In the genomic region with DNA sequence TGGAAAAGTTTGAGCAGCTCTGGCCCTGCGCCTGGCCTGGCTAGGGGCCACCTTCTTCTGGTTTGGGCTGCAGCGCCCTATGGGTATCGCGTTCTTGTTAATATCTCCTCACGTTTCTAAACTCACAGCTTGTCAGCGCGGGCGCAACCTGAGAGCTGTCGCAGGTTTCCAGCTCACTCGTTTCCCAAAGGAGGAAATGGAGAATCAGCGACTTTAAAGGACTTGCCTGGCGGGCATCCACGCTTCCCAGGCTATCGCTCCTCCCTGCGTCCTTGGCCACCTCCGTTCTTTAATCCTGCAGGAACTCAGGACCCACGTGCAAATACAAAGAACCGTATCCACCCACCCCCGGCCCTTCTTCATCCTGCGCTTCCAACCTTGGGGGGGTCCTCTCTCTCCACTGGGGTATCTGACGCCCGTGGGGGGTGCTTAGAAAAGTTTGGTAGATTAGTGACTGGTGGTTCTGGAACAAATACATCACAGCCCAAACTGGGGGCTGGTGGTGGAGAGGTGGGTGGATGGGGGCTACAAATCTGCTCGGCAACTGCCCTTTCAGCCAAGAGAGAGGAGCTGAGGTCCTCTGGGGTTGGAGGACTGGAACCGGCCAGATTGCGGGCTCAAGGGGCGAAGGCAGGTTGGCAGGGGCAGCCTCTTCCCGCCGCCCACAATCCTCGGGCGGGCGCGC, we compare ENCODE assay signal across 8 cellular contexts. TPM values are rescaled to one million over a fixed set of nuclear protein-coding genes. Genes with fewer than 3 reads are reported as not detected.
DNase-seq lines count a peak whose midpoint lies in the region; ATAC-seq and TF ChIP-seq lines count a peak whose summit lies in the region.

No MANE protein-coding gene starts in this region.

- no peaks in the 10 kb centered on the region for H3K9me3 ChIP-seq in A673 (ENCODE audit: low read depth, low read length, poor library complexity, severe bottlenecking)
- H3K9me3 ChIP-seq in NT2/D1 (ENCODE audit: insufficient read depth, low read length): no peaks in the 10 kb centered on the region

- H3K4me3 ChIP-seq in A673 (ENCODE audit: low read depth, low read length, poor library complexity, severe bottlenecking) (peak overlapping the region; percentile 94), GM23338 (peak overlapping the region; percentile 95), NT2/D1 (ENCODE audit: insufficient read length, low read depth) (peak overlapping the region; percentile 97), astrocyte of the spinal cord (ENCODE audit: low read depth, low read length) (peak overlapping the region; percentile 87), iPS-11a (ENCODE audit: low read depth, low read length) (peak overlapping the region; percentile 100)

- H3K27ac ChIP-seq in A673 (ENCODE audit: low read depth, low read length, poor library complexity, severe bottlenecking): peak overlapping the region; percentile 97
- H3K27ac ChIP-seq in GM23338 (ENCODE audit: low read depth): peak overlapping the region; percentile 100

- H3K27me3 ChIP-seq in A673 (replicated peaks; ENCODE audit: insufficient read depth, low read depth, low read length, poor library complexity): no peaks in the 10 kb centered on the region
- no peaks in the 10 kb centered on the region for H3K27me3 ChIP-seq in GM23338 (ENCODE audit: insufficient read depth)
- no peaks in the 10 kb centered on the region for H3K27me3 ChIP-seq in NT2/D1 (ENCODE audit: insufficient read depth, insufficient read length)

- H3K4me3 Mint-ChIP-seq in GM23338: peak overlapping the region; percentile 99

- peaks cover 44% of the 10 kb centered on the region for H3K79me2 ChIP-seq in GM23338 (replicated peaks; ENCODE audit: insufficient read depth)

- intact Hi-C loops in A673 (cut with micrococcal nuclease; ENCODE audit: unreplicated experiment) (no loop called here), sciatic nerve (cut with DNase I) (no loop called here)

- no peaks in the 10 kb centered on the region; the same call in 1 of the 2 replicates for H3F3A ChIP-seq in GM23338 (replicated peaks; ENCODE audit: low read depth)

- H3K36me3 Mint-ChIP-seq in GM23338 (ENCODE audit: low read depth): peaks cover 44% of the 10 kb centered on the region

- H2AFZ ChIP-seq in GM23338: peak overlapping the region; percentile 35; the same call in 1 of the 2 replicates

- ATAC-seq in GM23338 (peak; percentile 13), sciatic nerve (peak; percentile 9), HG03378 (IDR thresholded peaks at IDR 0.05; ENCODE audit: unreplicated experiment) (no peak), GM18520 (IDR thresholded peaks at IDR 0.05; ENCODE audit: unreplicated experiment) (no peak)

- peak overlapping the region; percentile 100 for H3K27ac Mint-ChIP-seq in GM23338

- H3K27me3 Mint-ChIP-seq in GM23338 (ENCODE audit: insufficient read depth, low read depth, poor library complexity): peaks cover 22% of the 10 kb centered on the region

- H3K4me1 Mint-ChIP-seq in GM23338: peaks cover 34% of the 10 kb centered on the region

- H3K9me3 Mint-ChIP-seq in GM23338: peaks cover 8% of the 10 kb centered on the region; the same call in 2 of the 3 replicates

- H4K20me1 ChIP-seq in GM23338 (replicated peaks; ENCODE audit: insufficient read depth): peaks cover 35% of the 10 kb centered on the region

- H3K4me1 ChIP-seq in A673 (ENCODE audit: insufficient read depth, low read length, poor library complexity, severe bottlenecking) (peaks cover 15% of the 10 kb centered on the region), GM23338 (ENCODE audit: insufficient read depth) (peaks cover 31% of the 10 kb centered on the region), NT2/D1 (ENCODE audit: insufficient read depth, insufficient read length) (no peaks in the 10 kb centered on the region)

- peak overlapping the region; percentile 93 for H3K9ac ChIP-seq in NT2/D1 (ENCODE audit: insufficient read length, low read depth)

- TF ChIP-seq CTCF in A673 (conservative IDR thresholded peaks at IDR 0.05; ENCODE audit: low read depth, low read length) (no peak), GM23338 (conservative IDR thresholded peaks at IDR 0.05; ENCODE audit: low read depth in 2 of 2) (no peak), astrocyte of the spinal cord (IDR thresholded peaks at IDR 0.05; ENCODE audit: low read depth, low read length) (no peak)

- POLR2A ChIA-PET in A673 (lab: Charles Lee; ENCODE audit: low non-redundant PET): interaction anchor here (0.6 to 1.3 kb wide), 10 partner anchors 11 to 1592 kb away, joined by 3 to 11 read pairs (median 4); no protein-coding TSS in a partner anchor

- DNase-seq in A673 (ENCODE audit: low spot score): peak; percentile 65
- DNase-seq in GM23338 (ENCODE audit: low spot score): peak; percentile 82
- peak; percentile 38 for DNase-seq in NT2/D1 (ENCODE audit: low read depth, low spot score)
- peak; percentile 68 for DNase-seq in astrocyte of the spinal cord (ENCODE audit: low read depth, low spot score)
- peak; percentile 63 for DNase-seq in sciatic nerve (ENCODE audit: low spot score)

- peaks cover 21% of the 10 kb centered on the region for H3K36me3 ChIP-seq in A673 (ENCODE audit: insufficient read depth, low read length, poor library complexity, severe bottlenecking)
- peaks cover 18% of the 10 kb centered on the region for H3K36me3 ChIP-seq in GM23338 (ENCODE audit: insufficient read depth)
- peaks cover 15% of the 10 kb centered on the region for H3K36me3 ChIP-seq in NT2/D1 (ENCODE audit: insufficient read depth, insufficient read length, low read length)

- CTCF ChIA-PET in A673 (lab: Charles Lee): interaction anchor here (0.7 kb wide), 1 partner anchor 272 kb away, joined by 7 read pairs; no protein-coding TSS in a partner anchor

- in situ Hi-C loops in astrocyte of the spinal cord (cut with HindIII; ENCODE audit: low sequenced_read_pairs): no loop called here

- BruUV-seq in A673 (replicated peaks; lab: Mats Ljungman, UMichigan): no TSS peak

- no peaks in the 10 kb centered on the region for H3K9me2 ChIP-seq in GM23338 (ENCODE audit: insufficient read depth)

- H3K4me2 ChIP-seq in GM23338: peak overlapping the region; percentile 96

TF ChIP-seq in GM23338, 12 proteins besides CTCF, POLR2A, EP300 and RAD21:
- TF ChIP-seq EZH2phosphoT487 (IDR thresholded peaks at IDR 0.05; ENCODE audit: unreplicated experiment): no peak

RNA-seq across cellular contexts. Expression of a gene that starts 0.6 kb away (rescaled TPM):
- total RNA-seq in A673 (2021) (179 and 217 TPM in 2 replicates), sciatic nerve (17.0 TPM)
- total RNA-seq in GM23338 (2014; rRNA removed; shearing (Covaris generic)): 486 and 511 TPM in 2 replicates
- polyA plus RNA-seq in GM23338 (2016; fragmentation: Nextera tagmentation; extraction: Ambion mirVana): 386 and 414 TPM in 2 replicates

Comparison
In these comparisons a context has a peak if more than half of its experiments do, and no peak if none do; other contexts are left out.
1. ATAC-seq: peak in GM23338 (single experiment) and sciatic nerve (single experiment); none in HG03378 (single experiment) and GM18520 (single experiment).
2. RNA of a gene that starts 0.6 kb away (total RNA-seq): 486 to 511 TPM in GM23338 and 179 to 217 TPM in A673; 17.0 TPM in sciatic nerve (single experiment); every median in the first group is over 10 times any median in the second.
3. Peak in every context shown above with its lines, with median percentiles within 50 percentile points of each other: DNase-seq and H3K4me3 ChIP-seq.